8 cellular contexts compared by ENCODE assay signal in the genomic region with DNA sequence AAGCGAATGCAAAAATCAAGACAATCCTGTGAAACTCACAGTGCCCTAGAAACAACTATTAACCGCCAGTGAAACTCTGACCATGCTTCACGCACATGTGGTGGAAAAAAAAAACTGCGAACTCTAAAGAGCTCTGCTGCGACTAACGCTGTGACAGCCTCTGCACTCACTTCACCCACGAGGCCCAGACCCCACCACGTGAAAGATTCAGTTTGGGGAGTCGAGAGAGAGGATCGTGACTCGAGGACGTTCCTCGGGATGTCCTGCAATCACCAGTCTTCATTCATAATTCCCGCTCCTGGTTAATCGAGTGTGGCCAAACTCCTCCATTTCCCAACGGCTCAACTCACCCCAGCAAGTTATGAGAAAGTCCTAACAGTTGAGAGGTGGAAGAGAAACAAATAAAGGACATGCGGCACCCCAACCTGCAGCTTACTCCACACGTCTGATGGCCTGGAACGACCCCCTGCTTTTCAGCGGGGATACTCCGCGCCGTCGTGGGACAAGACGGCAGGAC. TPM values are rescaled to one million over a fixed set of nuclear protein-coding genes. Genes with fewer than 3 reads are reported as not detected.
A peak's percentile ranks its signal among the peaks of the same experiment; 100 is the strongest.
DNase-seq lines count a peak whose midpoint lies in the region; ATAC-seq and TF ChIP-seq lines count a peak whose summit lies in the region.

No MANE protein-coding gene starts in this region.

- H3K27me3 Mint-ChIP-seq in naive thymus-derived CD8-positive, alpha-beta T cell = no peaks in the 10 kb centered on the region

- no peak for TF ChIP-seq CTCF in GM10266 (IDR thresholded peaks at IDR 0.05; ENCODE audit: control insufficient read depth, insufficient read depth, low read depth, missing control alignments)

- POLR2A ChIA-PET in naive thymus-derived CD8-positive, alpha-beta T cell (lab: Charles Lee) = interaction anchor here (0.7 to 3.0 kb wide), 8 partner anchors 8 to 505 kb away, joined by 4 to 14 read pairs (median 8); partner anchors contain the start of genes DNAI4, GADD45A, MIER1 and SLC35D1

- peaks cover 15 to 20% (median 17%) of the 10 kb centered on the region in 5 donors for H3K36me3 ChIP-seq in subcutaneous abdominal adipose tissue (ENCODE audit: control insufficient read depth in 5 of 5, insufficient read depth in 5 of 5, low read length in 5 of 5)

- DNase-seq in ACHN (peak; percentile 32), HCEC 1CT (peak; percentile 30), GM10266 (ENCODE audit: extremely low spot score) (no peak)
- DNase-seq in activated CD4-positive, CD25-positive, alpha-beta regulatory T cell treated with anti-CD3 and anti-CD28 coated beads, Interleukin-2, amount 50 U/mL, for 72 hours = peak; percentile 44
- peak; percentile 9 for DNase-seq in effector CD4-positive, alpha-beta T cell
- peak in 8 of 10 donors; percentile 2 to 60 (median 24) for DNase-seq in naive thymus-derived CD8-positive, alpha-beta T cell

- H3K27ac ChIP-seq in subcutaneous abdominal adipose tissue (ENCODE audit: low read depth, low read length) = peak overlapping the region; percentile 95

- H3K9me3 ChIP-seq in subcutaneous abdominal adipose tissue (ENCODE audit: control insufficient read depth in 5 of 5, low read length in 5 of 5) = no peaks in the 10 kb centered on the region

- peak overlapping the region; percentile 83 to 99 (median 96) for H3K4me3 Mint-ChIP-seq in naive thymus-derived CD8-positive, alpha-beta T cell

- peaks cover 10 to 50% (median 24%) of the 10 kb centered on the region in 3 donors for H3K36me3 Mint-ChIP-seq in naive thymus-derived CD8-positive, alpha-beta T cell

- no peaks in the 10 kb centered on the region for H3K9me3 Mint-ChIP-seq in naive thymus-derived CD8-positive, alpha-beta T cell

- peak overlapping the region; percentile 81 to 98 (median 92) for H3K9ac ChIP-seq in subcutaneous abdominal adipose tissue (ENCODE audit: low read length in 5 of 5)

- in situ Hi-C loops in ACHN (cut with HindIII; ENCODE audit: low pct_ligation_motif_present, low pct_unique_long_range_greater_than_20kb, low sequenced_read_pairs) = no loop called here

- peaks cover 30 to 72% (median 53%) of the 10 kb centered on the region in 4 donors for H3K4me1 Mint-ChIP-seq in naive thymus-derived CD8-positive, alpha-beta T cell

- peaks cover 5 to 48% (median 39%) of the 10 kb centered on the region in 5 donors for H3K4me1 ChIP-seq in subcutaneous abdominal adipose tissue (ENCODE audit: control insufficient read depth in 5 of 5, insufficient read depth in 5 of 5, low read length in 5 of 5)

- H3K4me3 ChIP-seq in subcutaneous abdominal adipose tissue (ENCODE audit: low read depth in 1 of 5, low read length in 5 of 5) = peak overlapping the region; percentile 81 to 98 (median 91)

- peak overlapping the region; percentile 93 to 100 (median 98) for H3K27ac Mint-ChIP-seq in naive thymus-derived CD8-positive, alpha-beta T cell

- H3K27me3 ChIP-seq in subcutaneous abdominal adipose tissue (ENCODE audit: control insufficient read depth in 5 of 5, insufficient read depth in 4 of 5, low read length in 5 of 5) = no peaks in the 10 kb centered on the region

- ATAC-seq in naive thymus-derived CD8-positive, alpha-beta T cell = no peak
- ATAC-seq in HG02642 (IDR thresholded peaks at IDR 0.05; ENCODE audit: poor library complexity, unreplicated experiment) = no peak

RNA-seq across cellular contexts. Expression of gene SERBP1, which starts 1.1 kb away (rescaled TPM):
- total RNA-seq in naive thymus-derived CD8-positive, alpha-beta T cell = 100 to 1,000 TPM; 171 to 180 TPM
- 100 to 1,000 TPM; 130 to 156 (median 153) TPM for polyA plus RNA-seq in naive thymus-derived CD8-positive, alpha-beta T cell
